ENCODE assay signal across 8 cellular contexts in the genomic region with DNA sequence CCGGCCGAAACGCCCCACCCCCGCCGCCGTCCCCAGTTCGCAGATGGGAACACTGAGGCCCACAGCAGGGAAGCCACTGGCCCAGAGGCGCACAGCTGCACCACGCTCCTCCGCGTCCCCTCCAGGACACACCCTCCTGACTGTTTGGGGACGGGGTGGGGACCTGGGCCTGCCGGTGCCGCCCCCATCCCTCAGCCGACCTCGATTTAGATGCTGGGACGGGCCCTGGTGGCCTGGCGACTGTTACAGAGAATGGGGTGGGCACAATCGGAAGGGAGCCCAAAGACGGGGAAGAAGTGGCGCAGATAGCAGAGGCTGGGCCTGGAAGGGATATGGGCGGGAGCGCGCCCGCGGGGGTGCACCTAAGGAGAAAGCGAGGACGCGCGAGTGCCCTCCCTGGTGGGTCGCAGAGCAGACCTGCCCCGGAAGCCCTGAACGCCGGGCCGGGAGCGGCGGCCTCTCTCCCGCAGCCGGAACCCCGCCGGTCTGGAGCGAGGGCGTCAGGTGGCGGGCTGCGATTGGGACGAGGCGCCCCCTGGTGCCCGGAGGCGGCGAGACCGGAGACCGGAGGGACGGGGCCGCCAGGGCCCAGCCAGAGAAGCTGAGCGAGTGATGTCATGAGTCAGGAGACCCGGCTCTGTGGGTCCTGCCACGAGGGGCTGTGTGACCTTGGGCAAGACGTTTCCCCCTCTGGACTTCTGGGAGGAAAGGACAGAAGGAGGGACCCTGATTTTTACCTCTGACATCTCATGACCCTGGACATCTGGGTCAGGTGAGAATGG.
DNase-seq lines count a peak whose midpoint lies in the region; ATAC-seq and TF ChIP-seq lines count a peak whose summit lies in the region.

No MANE protein-coding gene starts in this region.

- DNase-seq in DMS53 treated with DMSO at 0.1 percent for 48 hours (lab: John Stamatoyannopoulos, UW; ENCODE audit: unreplicated experiment) (peak; percentile 20), HuH-7 (ENCODE audit: low spot score) (peak; percentile 98), globus pallidus (ENCODE audit: low spot score) (peak; percentile 82), omental fat pad (ENCODE audit: low spot score) (peak; percentile 83)
- peak; percentile 89 for DNase-seq in activated naive CD4-positive, alpha-beta T cell treated with Interleukin-2 at 50 U/mL for 16 hours

- peak in 2 of 3 donors; percentile 73 to 77 for TF ChIP-seq CTCF in omental fat pad (IDR thresholded peaks at IDR 0.05)

- H3K27ac ChIP-seq in temporal lobe (ENCODE audit: low read depth, low read length), result peak overlapping the region; percentile 88

- TF ChIP-seq POLR2A in Raji (IDR thresholded peaks at IDR 0.05; ENCODE audit: insufficient read depth, low read depth, low read length), result peak; percentile 50

- ATAC-seq in GM21515 (IDR thresholded peaks at IDR 0.05; ENCODE audit: unreplicated experiment) (peak; percentile 63), omental fat pad (ENCODE audit: low FRiP score) (peak; percentile 91)

Comparison
In these comparisons a context has a peak if more than half of its experiments do, and no peak if none do; other contexts are left out.
1. Peak in every context shown above with its lines: DNase-seq, ATAC-seq and H3K27ac ChIP-seq.
2. DNase-seq: peak in every context shown above with its lines; median percentile 98 in HuH-7; 89 in activated naive CD4-positive, alpha-beta T cell treated with Interleukin-2 at 50 U/mL for 16 hours; 83 in omental fat pad; 82 in globus pallidus; 20 in DMS53 treated with DMSO at 0.1 percent for 48 hours.